ENCODE assay signal across 8 cellular contexts in genomic region chr6:169752074-169752623, GRCh38. TPM values are rescaled to one million over a fixed set of nuclear protein-coding genes. Genes with fewer than 3 reads are reported as not detected.
A peak's percentile ranks its signal among the peaks of the same experiment; 100 is the strongest.
DNase-seq lines count a peak whose midpoint lies in the region; ATAC-seq and TF ChIP-seq lines count a peak whose summit lies in the region.

No MANE protein-coding gene starts in this region.

- no peaks in the 10 kb centered on the region for H3K9me3 ChIP-seq in iPS-20b (ENCODE audit: insufficient read depth, low read depth, low read length)

- H3K36me3 Mint-ChIP-seq in activated naive CD8-positive, alpha-beta T cell = peaks cover 7% of the 10 kb centered on the region

- H3K27ac Mint-ChIP-seq in activated naive CD8-positive, alpha-beta T cell = peak overlapping the region; percentile 91
- H3K27ac Mint-ChIP-seq in stimulated activated naive CD8-positive, alpha-beta T cell treated with anti-CD3 and anti-CD28 coated beads, Interleukin-15, amount 100 ng/mL, for 72 hours = peak overlapping the region; percentile 97 to 99

- H3K36me3 ChIP-seq in BJ (ENCODE audit: control insufficient read depth, insufficient read depth, low read length) (no peaks in the 10 kb centered on the region; the same call in 1 of the 2 replicates), iPS-20b (ENCODE audit: insufficient read depth, low read depth, low read length) (no peaks in the 10 kb centered on the region; the same call in 1 of the 2 replicates)

- H3K4me1 ChIP-seq in iPS-20b (ENCODE audit: insufficient read depth, low read length) = peaks cover 7% of the 10 kb centered on the region; the same call in 1 of the 2 replicates

- POLR2A ChIA-PET in BJ (lab: Charles Lee) = no interaction called here

- DNase-seq in BJ (ENCODE audit: low read depth) = no peak
- no peak for DNase-seq in HFF-Myc (ENCODE audit: extremely low read depth, low read depth)
- peak in 1 of 2 donors; percentile 17 for DNase-seq in stimulated activated naive CD8-positive, alpha-beta T cell treated with anti-CD3 and anti-CD28 coated beads, Interleukin-15, amount 100 ng/mL, for 72 hours
- no peak for DNase-seq in NOMO-1 treated with dmso at 0.1 percent for 144 hours (lab: John Stamatoyannopoulos, UW; ENCODE audit: unreplicated experiment)

- H3K9ac ChIP-seq in iPS-20b (ENCODE audit: low read depth, low read length) = peak overlapping the region; percentile 99

- no peak for TF ChIP-seq CTCF in BJ (IDR thresholded peaks at IDR 0.05; ENCODE audit: insufficient read depth, low read depth, low read length)
- TF ChIP-seq CTCF in HFF-Myc (IDR thresholded peaks at IDR 0.05; ENCODE audit: low read depth, low read length, missing control alignments) = no peak

- peaks cover 4% of the 10 kb centered on the region for H3K9me3 Mint-ChIP-seq in activated naive CD8-positive, alpha-beta T cell (ENCODE audit: low read depth)
- peaks cover 0 to 3% of the 10 kb centered on the region in 2 donors for H3K9me3 Mint-ChIP-seq in stimulated activated naive CD8-positive, alpha-beta T cell treated with anti-CD3 and anti-CD28 coated beads, Interleukin-15, amount 100 ng/mL, for 72 hours

- H3K4me3 ChIP-seq in BJ (ENCODE audit: low read depth, low read length) = peak overlapping the region; percentile 87
- peak overlapping the region; percentile 88 for H3K4me3 ChIP-seq in HFF-Myc (replicated peaks; ENCODE audit: low read depth, low read length)
- peak overlapping the region; percentile 99 for H3K4me3 ChIP-seq in iPS-20b (ENCODE audit: low read length)

- CTCF ChIA-PET in BJ (lab: Yijun Ruan, JAX) = interaction anchor here (1.0 to 1.1 kb wide), 2 partner anchors 48 to 80 kb away, joined by 3 read pairs; no protein-coding TSS in a partner anchor

- H3K4me1 Mint-ChIP-seq in activated naive CD8-positive, alpha-beta T cell (ENCODE audit: low read depth) = peaks cover 37% of the 10 kb centered on the region
- peaks cover 31% of the 10 kb centered on the region for H3K4me1 Mint-ChIP-seq in stimulated activated naive CD8-positive, alpha-beta T cell treated with anti-CD3 and anti-CD28 coated beads, Interleukin-15, amount 100 ng/mL, for 72 hours

- H3K27me3 Mint-ChIP-seq in activated naive CD8-positive, alpha-beta T cell = no peaks in the 10 kb centered on the region
- H3K27me3 Mint-ChIP-seq in stimulated activated naive CD8-positive, alpha-beta T cell treated with anti-CD3 and anti-CD28 coated beads, Interleukin-15, amount 100 ng/mL, for 72 hours = no peaks in the 10 kb centered on the region

- H3K4me3 Mint-ChIP-seq in activated naive CD8-positive, alpha-beta T cell = peak overlapping the region; percentile 92
- H3K4me3 Mint-ChIP-seq in stimulated activated naive CD8-positive, alpha-beta T cell treated with anti-CD3 and anti-CD28 coated beads, Interleukin-15, amount 100 ng/mL, for 72 hours = peak overlapping the region; percentile 97 to 99

- peak overlapping the region; percentile 96 for H3K27ac ChIP-seq in iPS-20b (ENCODE audit: low read length)

- H3K27me3 ChIP-seq in BJ (ENCODE audit: control insufficient read depth, insufficient read depth, low read length) = no peaks in the 10 kb centered on the region
- H3K27me3 ChIP-seq in iPS-20b (ENCODE audit: insufficient read depth, low read length) = no peaks in the 10 kb centered on the region

- ATAC-seq in stimulated activated naive CD8-positive, alpha-beta T cell treated with anti-CD3 and anti-CD28 coated beads, Interleukin-15, amount 100 ng/mL, for 72 hours = no peak
- ATAC-seq in HG02973 (IDR thresholded peaks at IDR 0.05; ENCODE audit: unreplicated experiment) (no peak), GM21526 (IDR thresholded peaks at IDR 0.05; ENCODE audit: low FRiP score, unreplicated experiment) (no peak)

RNA-seq across cellular contexts. Expression of gene ERMARD, which starts 0.7 kb away (rescaled TPM):
- 21.5 and 31.8 TPM in 2 replicates for polyA plus RNA-seq in BJ (2011; rRNA removed)
- 11.5 and 14.7 TPM in 2 replicates for polyA minus RNA-seq in BJ (2011; rRNA and poly(A)+ RNA removed)

RNA-seq across cellular contexts. Expression of gene DYNLT2, which starts 0.8 kb away (rescaled TPM):
- 0.31 and 0.32 TPM in 2 replicates for polyA plus RNA-seq in BJ (2011; rRNA removed)
- 0.41 TPM in 1 of 2 replicates, not detected in the other for polyA minus RNA-seq in BJ (2011; rRNA and poly(A)+ RNA removed)

RNA-seq across cellular contexts. Expression of gene PHF10, which starts 27.8 kb away (rescaled TPM):
- 9.8 and 20.4 TPM in 2 replicates for polyA plus RNA-seq in BJ (2011; rRNA removed)
- polyA minus RNA-seq in BJ (2011; rRNA and poly(A)+ RNA removed) = 5.0 and 6.9 TPM in 2 replicates

RNA-seq across cellular contexts. Expression of gene C6orf120, which starts 50.2 kb away (rescaled TPM):
- polyA plus RNA-seq in BJ (2011; rRNA removed) = 13.2 and 21.4 TPM in 2 replicates
- 7.3 and 7.9 TPM in 2 replicates for polyA minus RNA-seq in BJ (2011; rRNA and poly(A)+ RNA removed)

RNA-seq across cellular contexts. Expression of gene WDR27, which starts 50.3 kb away (rescaled TPM):
- polyA plus RNA-seq in BJ (2011; rRNA removed) = 22.9 and 28.7 TPM in 2 replicates
- 20.0 and 23.1 TPM in 2 replicates for polyA minus RNA-seq in BJ (2011; rRNA and poly(A)+ RNA removed)
